ENCODE assay signal across 9 cellular contexts in genomic region chr3:197711973-197712707, GRCh38. TPM values are rescaled to one million over a fixed set of nuclear protein-coding genes. Genes with fewer than 3 reads are reported as not detected.
DNase-seq lines count a peak whose midpoint lies in the region; ATAC-seq and TF ChIP-seq lines count a peak whose summit lies in the region.
"Had no signal": no experiment of that assay in that cellular context is flagged by ENCODE, and none has a peak within 500 bp of the region (broad histone marks: within the 10 kb centered on the region; RNA-seq: fewer than 3 reads in every experiment).

No MANE protein-coding gene starts in this region.

- H4K20me1 ChIP-seq in PC-3 (ENCODE audit: low read length): no peaks in the 10 kb centered on the region

- H2AFZ ChIP-seq in PC-3 (ENCODE audit: low read length): peak overlapping the region; percentile 49

- H3K9me3 ChIP-seq in PC-3 (ENCODE audit: low read length) (no peaks in the 10 kb centered on the region), esophagus squamous epithelium (no peaks in the 10 kb centered on the region)

- peak overlapping the region; percentile 82 for H3K4me2 ChIP-seq in PC-3 (ENCODE audit: low read length)

- CTCF ChIA-PET in PC-3 (lab: Charles Lee): interaction anchor here (0.7 kb wide), 2 partner anchors 9 to 23 kb away, joined by 3 read pairs; no protein-coding TSS in a partner anchor

- peak in 3 of 4 donors; percentile 34 to 69 (median 39) for TF ChIP-seq POLR2A in esophagus squamous epithelium (IDR thresholded peaks at IDR 0.05)

- DNase-seq in NCI-H1417 (lab: John Stamatoyannopoulos, UW) (peak in 2 of 3 experiments; percentile 24 to 28), NCI-H1417 treated with DMSO at 0.1 percent for 48 hours (lab: John Stamatoyannopoulos, UW) (no peak), PC-3 (peak; percentile 99), esophagus squamous epithelium (lab: John Stamatoyannopoulos, UW) (peak; percentile 48), naive B cell (peak; percentile 86)
- peak; percentile 87 for DNase-seq in activated T-cell treated with anti-CD3 and anti-CD28 coated beads, Interleukin-2, amount 50 U/mL, for 48 hours
- DNase-seq in stimulated activated CD8-positive, alpha-beta memory T cell treated with anti-CD3 and anti-CD28 coated beads, Interleukin-7, amount 100 ng/mL, for 4 hours (ENCODE audit: low read depth in 2 of 2): peak; percentile 80 to 89

- intact Hi-C loops in PC-3 (cut with micrococcal nuclease): loop anchor here (5.0 kb wide), 1 partner anchor 35 kb away; the partner anchor contains the start of gene FYTTD1
- intact Hi-C loops in esophagus squamous epithelium (cut with DNase I): no loop called here

- H3K36me3 ChIP-seq in PC-3 (ENCODE audit: low read depth, low read length): no peaks in the 10 kb centered on the region
- peaks cover 0 to 22% (median 0%) of the 10 kb centered on the region in 3 donors for H3K36me3 ChIP-seq in esophagus squamous epithelium

- POLR2A ChIA-PET in PC-3 (lab: Charles Lee; ENCODE audit: unreplicated experiment): interaction anchor here (0.7 to 1.0 kb wide), 3 partner anchors 9 to 43 kb away, joined by 3 to 9 read pairs (median 6); no protein-coding TSS in a partner anchor

- BruUV-seq in PC-3 (replicated peaks; lab: Mats Ljungman, UMichigan): TSS peak; percentile 68

- H3K36me3 Mint-ChIP-seq in naive B cell: peaks cover 4 to 15% of the 10 kb centered on the region in 2 donors

- H3F3A ChIP-seq in PC-3 (ENCODE audit: low read length, unreplicated experiment): peaks cover 4% of the 10 kb centered on the region

- H3K27me3 ChIP-seq in PC-3 (ENCODE audit: low read length) (no peaks in the 10 kb centered on the region), esophagus squamous epithelium (no peaks in the 10 kb centered on the region)

- H3K79me2 ChIP-seq in PC-3 (ENCODE audit: low read length): peaks cover 15% of the 10 kb centered on the region; the same call in 1 of the 2 replicates

- no peaks in the 10 kb centered on the region for H3K9me2 ChIP-seq in PC-3 (replicated peaks; ENCODE audit: low read length)

- WGBS in esophagus squamous epithelium, 2 donors: 0% methylated on average over 6 to 9 of the region's 9 CpGs

- H3K4me1 ChIP-seq in PC-3 (ENCODE audit: insufficient read depth, low read length) (peaks cover 19% of the 10 kb centered on the region), esophagus squamous epithelium (peaks cover 10 to 30% (median 13%) of the 10 kb centered on the region in 3 donors)

- H3K4me1 Mint-ChIP-seq in naive B cell: peaks cover 17 to 51% (median 30%) of the 10 kb centered on the region in 3 donors

- H3K4me3 ChIP-seq in PC-3 (ENCODE audit: low read length): peak overlapping the region; percentile 53
- peak overlapping the region in 3 of 4 donors; percentile 28 to 55 (median 37) for H3K4me3 ChIP-seq in esophagus squamous epithelium

- no peaks in the 10 kb centered on the region for H3K9me3 Mint-ChIP-seq in naive B cell

- no peaks in the 10 kb centered on the region for H3K27me3 Mint-ChIP-seq in naive B cell

- ATAC-seq in HG03135 (IDR thresholded peaks at IDR 0.05; ENCODE audit: unreplicated experiment) (peak; percentile 79), PC-3 (peak; percentile 100), naive B cell (ENCODE audit: low read depth in 2 of 2) (peak; percentile 92 to 93)

- peak overlapping the region; percentile 92 for H3K27ac ChIP-seq in PC-3 (ENCODE audit: low read length)
- H3K27ac ChIP-seq in esophagus squamous epithelium: peak overlapping the region; percentile 81 to 90 (median 86)
- H3K27ac ChIP-seq: C4-2B had no signal

- H3K9ac ChIP-seq in PC-3 (ENCODE audit: low read length): peak overlapping the region; percentile 73

- H3K4me3 Mint-ChIP-seq in naive B cell: peak overlapping the region; percentile 56 to 94 (median 70)

- TF ChIP-seq CTCF in PC-3 (conservative IDR thresholded peaks at IDR 0.05; ENCODE audit: low read depth, low read length): no peak
- TF ChIP-seq CTCF in esophagus squamous epithelium (IDR thresholded peaks at IDR 0.05): no peak

- peak overlapping the region; percentile 91 to 98 (median 98) for H3K27ac Mint-ChIP-seq in naive B cell

RNA-seq across cellular contexts. Expression of gene RUBCN, which starts 24.6 kb away (rescaled TPM):
- total RNA-seq in PC-3 (2014; rRNA removed) (24.5 and 32.9 TPM in 2 replicates), esophagus squamous epithelium (10 to 100 TPM; 26.9 to 44.3 (median 35.0) TPM)
- polyA plus RNA-seq in naive B cell (ENCODE audit: low read depth in 6 of 6): 10 to 100 TPM; 20.0 to 46.9 (median 24.8) TPM

RNA-seq across cellular contexts. Expression of gene FYTTD1, which starts 37.5 kb away (rescaled TPM):
- total RNA-seq in PC-3 (2014; rRNA removed) (54.6 and 85.4 TPM in 2 replicates), esophagus squamous epithelium (10 to 100 TPM; 46.4 to 62.0 (median 52.6) TPM)
- 10 to 100 TPM; 64.2 to 78.5 (median 68.8) TPM for polyA plus RNA-seq in naive B cell (ENCODE audit: low read depth in 6 of 6)
